Comparison of ENCODE assay signal across 8 cellular contexts in the genomic region with DNA sequence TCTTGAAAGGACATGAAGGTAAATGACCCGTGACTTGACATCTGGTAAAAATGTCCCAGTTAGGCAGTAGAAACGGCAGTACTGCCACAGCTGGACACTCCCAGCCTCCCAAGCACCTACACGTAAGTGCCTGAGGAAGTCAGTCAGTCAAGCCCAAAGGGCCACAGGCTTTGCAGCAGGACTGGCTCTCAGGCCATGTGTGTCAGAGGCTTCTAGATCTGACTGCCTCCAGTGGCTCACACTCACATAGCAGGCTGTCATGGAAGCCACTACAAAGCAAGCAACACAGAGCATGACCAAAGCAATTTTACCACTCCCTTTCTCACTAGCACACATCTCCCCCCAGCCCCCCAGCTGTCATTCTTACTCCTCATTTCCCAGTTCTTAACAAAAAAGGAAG. TPM values are rescaled to one million over a fixed set of nuclear protein-coding genes. Genes with fewer than 3 reads are reported as not detected.
DNase-seq lines count a peak whose midpoint lies in the region; ATAC-seq lines count a peak whose summit lies in the region.

No MANE protein-coding gene starts in this region.

- H4K20me1 ChIP-seq in Karpas-422 (ENCODE audit: insufficient read depth, low read depth, low read length) = no peaks in the 10 kb centered on the region

- H3K4me3 ChIP-seq in Karpas-422 (ENCODE audit: low read length) = no peak overlapping the region

- no peaks in the 10 kb centered on the region for H3K79me2 ChIP-seq in Karpas-422 (ENCODE audit: low read length)

- H3K4me1 Mint-ChIP-seq in activated CD8-positive, alpha-beta memory T cell treated with anti-CD3 and anti-CD28 coated beads, Interleukin-2, amount 10 ng/mL, durations not matched to agents 7 days and 5 days = no peaks in the 10 kb centered on the region
- H3K4me1 Mint-ChIP-seq in activated CD4-positive, alpha-beta memory T cell treated with anti-CD3 and anti-CD28 coated beads, Interleukin-2, amount 10 ng/mL, durations not matched to agents 7 days and 5 days = no peaks in the 10 kb centered on the region

- no peaks in the 10 kb centered on the region for H3K27me3 ChIP-seq in Karpas-422 (ENCODE audit: low read length)

- no peak overlapping the region for H3K9ac ChIP-seq in Karpas-422 (ENCODE audit: low read length)

- no peak overlapping the region for H3K4me2 ChIP-seq in Karpas-422 (ENCODE audit: low read depth, low read length, poor library complexity, severe bottlenecking)

- no peaks in the 10 kb centered on the region for H3K36me3 ChIP-seq in Karpas-422 (ENCODE audit: insufficient read depth, low read length)

- no peaks in the 10 kb centered on the region for H3K36me3 Mint-ChIP-seq in activated CD8-positive, alpha-beta memory T cell treated with anti-CD3 and anti-CD28 coated beads, Interleukin-2, amount 10 ng/mL, durations not matched to agents 7 days and 5 days
- no peaks in the 10 kb centered on the region for H3K36me3 Mint-ChIP-seq in activated CD4-positive, alpha-beta memory T cell treated with anti-CD3 and anti-CD28 coated beads, Interleukin-2, amount 10 ng/mL, durations not matched to agents 7 days and 5 days (ENCODE audit: low read depth)

- CTCF ChIA-PET in activated CD8-positive, alpha-beta memory T cell treated with anti-CD3 and anti-CD28 coated beads, Interleukin-2, amount 10 ng/mL, durations not matched to agents 7 days and 5 days (lab: Charles Lee) = interaction anchor here (1.9 kb wide), 1 partner anchor 204 kb away, joined by 5 read pairs; no protein-coding TSS in a partner anchor
- CTCF ChIA-PET in activated CD4-positive, alpha-beta memory T cell treated with anti-CD3 and anti-CD28 coated beads, Interleukin-2, amount 10 ng/mL, durations not matched to agents 7 days and 5 days (lab: Charles Lee) = no interaction called here

- H3K9me2 ChIP-seq in Karpas-422 (replicated peaks; ENCODE audit: insufficient read depth, low read length) = no peaks in the 10 kb centered on the region

- DNase-seq in activated CD8-positive, alpha-beta memory T cell treated with anti-CD3 and anti-CD28 coated beads, Interleukin-2, amount 10 ng/mL, durations not matched to agents 7 days and 5 days = no peak
- DNase-seq in activated CD8-positive, alpha-beta memory T cell treated with anti-CD3 and anti-CD28 coated beads for 24 hours = no peak
- DNase-seq in Karpas-422 (peak; percentile 55), ecto neural progenitor cell (ENCODE audit: low spot score) (peak; percentile 56), mesenteric fat pad (ENCODE audit: low spot score) (no peak)
- no peak for DNase-seq in stimulated activated naive CD8-positive, alpha-beta T cell treated with anti-CD3 and anti-CD28 coated beads, Interleukin-15, Interleukin-2, amounts not matched to agents 100 U/mL and 50 U/mL, for 24 hours
- no peak for DNase-seq in NK-92 treated with Interleukin-12 subunit alpha and Interleukin-12 subunit beta, amount 100 ng/mL, for 24 hours (lab: John Stamatoyannopoulos, UW)
- no peak for DNase-seq in activated CD4-positive, alpha-beta memory T cell treated with anti-CD3 and anti-CD28 coated beads, Interleukin-2, amount 10 ng/mL, durations not matched to agents 7 days and 5 days

- peaks cover 3% of the 10 kb centered on the region for H3K27me3 Mint-ChIP-seq in activated CD8-positive, alpha-beta memory T cell treated with anti-CD3 and anti-CD28 coated beads, Interleukin-2, amount 10 ng/mL, durations not matched to agents 7 days and 5 days
- peaks cover 3% of the 10 kb centered on the region for H3K27me3 Mint-ChIP-seq in activated CD4-positive, alpha-beta memory T cell treated with anti-CD3 and anti-CD28 coated beads, Interleukin-2, amount 10 ng/mL, durations not matched to agents 7 days and 5 days

- H3K9me3 ChIP-seq in Karpas-422 (ENCODE audit: low read length) = no peaks in the 10 kb centered on the region

- no peak overlapping the region for H3K4me3 Mint-ChIP-seq in activated CD8-positive, alpha-beta memory T cell treated with anti-CD3 and anti-CD28 coated beads, Interleukin-2, amount 10 ng/mL, durations not matched to agents 7 days and 5 days
- H3K4me3 Mint-ChIP-seq in activated CD4-positive, alpha-beta memory T cell treated with anti-CD3 and anti-CD28 coated beads, Interleukin-2, amount 10 ng/mL, durations not matched to agents 7 days and 5 days = no peak overlapping the region

- no peaks in the 10 kb centered on the region for H3K9me3 Mint-ChIP-seq in activated CD8-positive, alpha-beta memory T cell treated with anti-CD3 and anti-CD28 coated beads, Interleukin-2, amount 10 ng/mL, durations not matched to agents 7 days and 5 days (ENCODE audit: low read depth)
- H3K9me3 Mint-ChIP-seq in activated CD4-positive, alpha-beta memory T cell treated with anti-CD3 and anti-CD28 coated beads, Interleukin-2, amount 10 ng/mL, durations not matched to agents 7 days and 5 days = no peaks in the 10 kb centered on the region

- no peaks in the 10 kb centered on the region for H3K4me1 ChIP-seq in Karpas-422 (ENCODE audit: low read length)

- ATAC-seq in activated CD8-positive, alpha-beta memory T cell treated with anti-CD3 and anti-CD28 coated beads, Interleukin-2, amount 10 ng/mL, durations not matched to agents 7 days and 5 days = peak; percentile 45
- peak; percentile 46 for ATAC-seq in stimulated activated naive CD8-positive, alpha-beta T cell treated with anti-CD3 and anti-CD28 coated beads, Interleukin-15, Interleukin-2, amounts not matched to agents 100 U/mL and 50 U/mL, for 24 hours

- POLR2A ChIA-PET in activated CD4-positive, alpha-beta memory T cell treated with anti-CD3 and anti-CD28 coated beads, Interleukin-2, amount 10 ng/mL, durations not matched to agents 7 days and 5 days (lab: Charles Lee) = no interaction called here

- no peak overlapping the region for H3K27ac ChIP-seq in Karpas-422 (ENCODE audit: low read length)

- H3K27ac Mint-ChIP-seq in activated CD8-positive, alpha-beta memory T cell treated with anti-CD3 and anti-CD28 coated beads, Interleukin-2, amount 10 ng/mL, durations not matched to agents 7 days and 5 days = no peak overlapping the region
- no peak overlapping the region for H3K27ac Mint-ChIP-seq in activated CD4-positive, alpha-beta memory T cell treated with anti-CD3 and anti-CD28 coated beads, Interleukin-2, amount 10 ng/mL, durations not matched to agents 7 days and 5 days

- H2AFZ ChIP-seq in Karpas-422 (ENCODE audit: low read length) = no peak overlapping the region

RNA-seq across cellular contexts. Expression of gene CCNJ, which starts 17.8 kb away (rescaled TPM):
- total RNA-seq in activated CD8-positive, alpha-beta memory T cell treated with anti-CD3 and anti-CD28 coated beads, Interleukin-2, amount 10 ng/mL, durations not matched to agents 7 days and 5 days = 1 to 10 TPM; 4.8 to 7.6 TPM
- 3.4 and 7.4 TPM in 2 replicates for total RNA-seq in Karpas-422 (2014; rRNA removed; shearing (Covaris generic); ENCODE audit: low replicate concordance)
- total RNA-seq in activated CD4-positive, alpha-beta memory T cell treated with anti-CD3 and anti-CD28 coated beads, Interleukin-2, amount 10 ng/mL, durations not matched to agents 7 days and 5 days = 1 to 10 TPM; 4.7 to 5.6 TPM
- 7.3 TPM for total RNA-seq in mesenteric fat pad

Comparison
In these comparisons a context has a peak if more than half of its experiments do, and no peak if none do; other contexts are left out.
1. DNase-seq: peak in Karpas-422 (single experiment) and ecto neural progenitor cell (single experiment); none in activated CD8-positive, alpha-beta memory T cell treated with anti-CD3 and anti-CD28 coated beads, Interleukin-2, amount 10 ng/mL, durations not matched to agents 7 days and 5 days (single experiment), activated CD8-positive, alpha-beta memory T cell treated with anti-CD3 and anti-CD28 coated beads for 24 hours (single experiment), stimulated activated naive CD8-positive, alpha-beta T cell treated with anti-CD3 and anti-CD28 coated beads, Interleukin-15, Interleukin-2, amounts not matched to agents 100 U/mL and 50 U/mL, for 24 hours (single experiment), NK-92 treated with Interleukin-12 subunit alpha and Interleukin-12 subunit beta, amount 100 ng/mL, for 24 hours (single experiment), activated CD4-positive, alpha-beta memory T cell treated with anti-CD3 and anti-CD28 coated beads, Interleukin-2, amount 10 ng/mL, durations not matched to agents 7 days and 5 days (single experiment) and mesenteric fat pad (single experiment).